ENCODE assay signal across 1 cellular context in the genomic region with DNA sequence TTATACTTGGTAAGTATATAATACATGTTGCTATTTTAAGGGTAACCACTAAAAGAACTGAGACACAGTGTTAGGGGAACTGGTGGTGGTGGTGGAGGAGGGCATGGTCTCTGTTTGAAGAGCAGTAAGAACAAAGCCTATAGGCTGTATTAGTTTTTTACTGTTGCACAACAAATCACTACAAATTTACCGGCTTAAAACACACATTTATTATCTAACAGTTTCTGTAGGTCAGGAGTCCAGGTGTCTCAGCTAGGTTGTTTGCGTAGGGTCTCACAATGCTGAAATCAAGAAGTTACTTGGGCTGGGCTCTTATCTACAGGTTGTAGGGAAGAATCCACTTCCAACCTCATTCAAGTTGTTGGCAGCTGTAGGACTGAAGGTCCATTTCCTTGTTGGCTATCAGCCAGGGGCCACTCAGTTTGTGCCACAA.
TF ChIP-seq lines count a peak whose summit lies in the region.

No MANE protein-coding gene starts in this region.

TF ChIP-seq in GM12878, 131 proteins besides CTCF, POLR2A, EP300 and RAD21:
- TF ChIP-seq EGR1 (IDR thresholded peaks at IDR 0.05; ENCODE audit: borderline replicate concordance in 1 of 2, low read depth in 2 of 2, low read length in 2 of 2) = no peak
- no peak for TF ChIP-seq EZH2 (IDR thresholded peaks at IDR 0.05; ENCODE audit: borderline replicate concordance, control insufficient read depth, low read depth, low read length)
- no peak for TF ChIP-seq BACH1 (IDR thresholded peaks at IDR 0.05; ENCODE audit: borderline replicate concordance)
- TF ChIP-seq HDGF (IDR thresholded peaks at IDR 0.05) = no peak
- TF ChIP-seq GATAD2B (conservative IDR thresholded peaks at IDR 0.05; ENCODE audit: low read depth) = no peak
- TF ChIP-seq, protein P1, sequence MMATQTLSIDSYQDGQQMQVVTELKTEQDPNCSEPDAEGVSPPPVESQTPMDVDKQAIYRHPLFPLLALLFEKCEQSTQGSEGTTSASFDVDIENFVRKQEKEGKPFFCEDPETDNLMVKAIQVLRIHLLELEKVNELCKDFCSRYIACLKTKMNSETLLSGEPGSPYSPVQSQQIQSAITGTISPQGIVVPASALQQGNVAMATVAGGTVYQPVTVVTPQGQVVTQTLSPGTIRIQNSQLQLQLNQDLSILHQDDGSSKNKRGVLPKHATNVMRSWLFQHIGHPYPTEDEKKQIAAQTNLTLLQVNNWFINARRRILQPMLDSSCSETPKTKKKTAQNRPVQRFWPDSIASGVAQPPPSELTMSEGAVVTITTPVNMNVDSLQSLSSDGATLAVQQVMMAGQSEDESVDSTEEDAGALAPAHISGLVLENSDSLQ (IDR thresholded peaks at IDR 0.05) = no peak
- no peak for TF ChIP-seq ATF7 (IDR thresholded peaks at IDR 0.05; ENCODE audit: low read depth)
- TF ChIP-seq, protein P2, sequence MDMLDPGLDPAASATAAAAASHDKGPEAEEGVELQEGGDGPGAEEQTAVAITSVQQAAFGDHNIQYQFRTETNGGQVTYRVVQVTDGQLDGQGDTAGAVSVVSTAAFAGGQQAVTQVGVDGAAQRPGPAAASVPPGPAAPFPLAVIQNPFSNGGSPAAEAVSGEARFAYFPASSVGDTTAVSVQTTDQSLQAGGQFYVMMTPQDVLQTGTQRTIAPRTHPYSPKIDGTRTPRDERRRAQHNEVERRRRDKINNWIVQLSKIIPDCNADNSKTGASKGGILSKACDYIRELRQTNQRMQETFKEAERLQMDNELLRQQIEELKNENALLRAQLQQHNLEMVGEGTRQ (IDR thresholded peaks at IDR 0.05; ENCODE audit: borderline replicate concordance, low read depth, low read length) = no peak
- TF ChIP-seq, protein P3, sequence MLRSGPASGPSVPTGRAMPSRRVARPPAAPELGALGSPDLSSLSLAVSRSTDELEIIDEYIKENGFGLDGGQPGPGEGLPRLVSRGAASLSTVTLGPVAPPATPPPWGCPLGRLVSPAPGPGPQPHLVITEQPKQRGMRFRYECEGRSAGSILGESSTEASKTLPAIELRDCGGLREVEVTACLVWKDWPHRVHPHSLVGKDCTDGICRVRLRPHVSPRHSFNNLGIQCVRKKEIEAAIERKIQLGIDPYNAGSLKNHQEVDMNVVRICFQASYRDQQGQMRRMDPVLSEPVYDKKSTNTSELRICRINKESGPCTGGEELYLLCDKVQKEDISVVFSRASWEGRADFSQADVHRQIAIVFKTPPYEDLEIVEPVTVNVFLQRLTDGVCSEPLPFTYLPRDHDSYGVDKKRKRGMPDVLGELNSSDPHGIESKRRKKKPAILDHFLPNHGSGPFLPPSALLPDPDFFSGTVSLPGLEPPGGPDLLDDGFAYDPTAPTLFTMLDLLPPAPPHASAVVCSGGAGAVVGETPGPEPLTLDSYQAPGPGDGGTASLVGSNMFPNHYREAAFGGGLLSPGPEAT (IDR thresholded peaks at IDR 0.05; ENCODE audit: low read depth) = no peak
- TF ChIP-seq, protein P4, sequence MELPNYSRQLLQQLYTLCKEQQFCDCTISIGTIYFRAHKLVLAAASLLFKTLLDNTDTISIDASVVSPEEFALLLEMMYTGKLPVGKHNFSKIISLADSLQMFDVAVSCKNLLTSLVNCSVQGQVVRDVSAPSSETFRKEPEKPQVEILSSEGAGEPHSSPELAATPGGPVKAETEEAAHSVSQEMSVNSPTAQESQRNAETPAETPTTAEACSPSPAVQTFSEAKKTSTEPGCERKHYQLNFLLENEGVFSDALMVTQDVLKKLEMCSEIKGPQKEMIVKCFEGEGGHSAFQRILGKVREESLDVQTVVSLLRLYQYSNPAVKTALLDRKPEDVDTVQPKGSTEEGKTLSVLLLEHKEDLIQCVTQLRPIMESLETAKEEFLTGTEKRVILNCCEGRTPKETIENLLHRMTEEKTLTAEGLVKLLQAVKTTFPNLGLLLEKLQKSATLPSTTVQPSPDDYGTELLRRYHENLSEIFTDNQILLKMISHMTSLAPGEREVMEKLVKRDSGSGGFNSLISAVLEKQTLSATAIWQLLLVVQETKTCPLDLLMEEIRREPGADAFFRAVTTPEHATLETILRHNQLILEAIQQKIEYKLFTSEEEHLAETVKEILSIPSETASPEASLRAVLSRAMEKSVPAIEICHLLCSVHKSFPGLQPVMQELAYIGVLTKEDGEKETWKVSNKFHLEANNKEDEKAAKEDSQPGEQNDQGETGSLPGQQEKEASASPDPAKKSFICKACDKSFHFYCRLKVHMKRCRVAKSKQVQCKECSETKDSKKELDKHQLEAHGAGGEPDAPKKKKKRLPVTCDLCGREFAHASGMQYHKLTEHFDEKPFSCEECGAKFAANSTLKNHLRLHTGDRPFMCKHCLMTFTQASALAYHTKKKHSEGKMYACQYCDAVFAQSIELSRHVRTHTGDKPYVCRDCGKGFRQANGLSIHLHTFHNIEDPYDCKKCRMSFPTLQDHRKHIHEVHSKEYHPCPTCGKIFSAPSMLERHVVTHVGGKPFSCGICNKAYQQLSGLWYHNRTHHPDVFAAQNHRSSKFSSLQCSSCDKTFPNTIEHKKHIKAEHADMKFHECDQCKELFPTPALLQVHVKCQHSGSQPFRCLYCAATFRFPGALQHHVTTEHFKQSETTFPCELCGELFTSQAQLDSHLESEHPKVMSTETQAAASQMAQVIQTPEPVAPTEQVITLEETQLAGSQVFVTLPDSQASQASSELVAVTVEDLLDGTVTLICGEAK (IDR thresholded peaks at IDR 0.05; ENCODE audit: borderline replicate concordance) = no peak
- no peak for TF ChIP-seq TAF1 (IDR thresholded peaks at IDR 0.05; ENCODE audit: borderline replicate concordance, low read depth, low read length)
- TF ChIP-seq, protein P5, sequence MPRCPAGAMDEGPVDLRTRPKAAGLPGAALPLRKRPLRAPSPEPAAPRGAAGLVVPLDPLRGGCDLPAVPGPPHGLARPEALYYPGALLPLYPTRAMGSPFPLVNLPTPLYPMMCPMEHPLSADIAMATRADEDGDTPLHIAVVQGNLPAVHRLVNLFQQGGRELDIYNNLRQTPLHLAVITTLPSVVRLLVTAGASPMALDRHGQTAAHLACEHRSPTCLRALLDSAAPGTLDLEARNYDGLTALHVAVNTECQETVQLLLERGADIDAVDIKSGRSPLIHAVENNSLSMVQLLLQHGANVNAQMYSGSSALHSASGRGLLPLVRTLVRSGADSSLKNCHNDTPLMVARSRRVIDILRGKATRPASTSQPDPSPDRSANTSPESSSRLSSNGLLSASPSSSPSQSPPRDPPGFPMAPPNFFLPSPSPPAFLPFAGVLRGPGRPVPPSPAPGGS (IDR thresholded peaks at IDR 0.05; ENCODE audit: borderline replicate concordance, insufficient read depth, low read depth, low read length, poor library complexity, severe bottlenecking) = no peak
- TF ChIP-seq TARDBP (IDR thresholded peaks at IDR 0.05; ENCODE audit: borderline replicate concordance) = no peak
- TF ChIP-seq, protein P6, sequence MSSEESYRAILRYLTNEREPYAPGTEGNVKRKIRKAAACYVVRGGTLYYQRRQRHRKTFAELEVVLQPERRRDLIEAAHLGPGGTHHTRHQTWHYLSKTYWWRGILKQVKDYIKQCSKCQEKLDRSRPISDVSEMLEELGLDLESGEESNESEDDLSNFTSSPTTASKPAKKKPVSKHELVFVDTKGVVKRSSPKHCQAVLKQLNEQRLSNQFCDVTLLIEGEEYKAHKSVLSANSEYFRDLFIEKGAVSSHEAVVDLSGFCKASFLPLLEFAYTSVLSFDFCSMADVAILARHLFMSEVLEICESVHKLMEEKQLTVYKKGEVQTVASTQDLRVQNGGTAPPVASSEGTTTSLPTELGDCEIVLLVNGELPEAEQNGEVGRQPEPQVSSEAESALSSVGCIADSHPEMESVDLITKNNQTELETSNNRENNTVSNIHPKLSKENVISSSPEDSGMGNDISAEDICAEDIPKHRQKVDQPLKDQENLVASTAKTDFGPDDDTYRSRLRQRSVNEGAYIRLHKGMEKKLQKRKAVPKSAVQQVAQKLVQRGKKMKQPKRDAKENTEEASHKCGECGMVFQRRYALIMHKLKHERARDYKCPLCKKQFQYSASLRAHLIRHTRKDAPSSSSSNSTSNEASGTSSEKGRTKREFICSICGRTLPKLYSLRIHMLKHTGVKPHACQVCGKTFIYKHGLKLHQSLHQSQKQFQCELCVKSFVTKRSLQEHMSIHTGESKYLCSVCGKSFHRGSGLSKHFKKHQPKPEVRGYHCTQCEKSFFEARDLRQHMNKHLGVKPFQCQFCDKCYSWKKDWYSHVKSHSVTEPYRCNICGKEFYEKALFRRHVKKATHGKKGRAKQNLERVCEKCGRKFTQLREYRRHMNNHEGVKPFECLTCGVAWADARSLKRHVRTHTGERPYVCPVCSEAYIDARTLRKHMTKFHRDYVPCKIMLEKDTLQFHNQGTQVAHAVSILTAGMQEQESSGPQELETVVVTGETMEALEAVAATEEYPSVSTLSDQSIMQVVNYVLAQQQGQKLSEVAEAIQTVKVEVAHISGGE (CRISPR knock-in tag; IDR thresholded peaks at IDR 0.05) = no peak
- no peak for TF ChIP-seq NBN (IDR thresholded peaks at IDR 0.05)
- no peak for TF ChIP-seq CBFB (IDR thresholded peaks at IDR 0.05; ENCODE audit: low read depth)
- TF ChIP-seq, protein P7, sequence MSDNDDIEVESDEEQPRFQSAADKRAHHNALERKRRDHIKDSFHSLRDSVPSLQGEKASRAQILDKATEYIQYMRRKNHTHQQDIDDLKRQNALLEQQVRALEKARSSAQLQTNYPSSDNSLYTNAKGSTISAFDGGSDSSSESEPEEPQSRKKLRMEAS (IDR thresholded peaks at IDR 0.05; ENCODE audit: low read depth, low read length) = no peak
- TF ChIP-seq ESRRA (IDR thresholded peaks at IDR 0.05; ENCODE audit: low read length) = no peak
